In the genomic region with DNA sequence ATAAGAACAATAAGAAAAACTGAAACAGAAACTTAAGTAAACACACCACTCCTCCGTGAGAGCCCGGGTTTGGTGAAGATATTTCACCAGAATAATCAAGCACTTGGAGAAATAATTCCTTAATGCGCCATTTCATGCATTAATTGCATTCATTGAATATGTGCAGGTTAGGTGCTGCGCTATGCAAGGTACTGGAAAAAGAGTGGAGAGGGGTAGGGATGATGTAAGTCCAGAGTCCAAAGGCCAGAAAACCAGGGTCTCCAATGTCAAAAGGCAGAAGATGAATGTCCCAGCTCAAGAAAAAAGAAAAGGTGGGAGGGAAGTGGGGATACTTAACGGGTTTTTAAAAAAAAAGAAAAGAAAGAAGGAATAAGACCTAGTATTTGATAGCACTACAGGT, we compare ENCODE assay signal across 9 cellular contexts. TPM values are rescaled to one million over a fixed set of nuclear protein-coding genes. Genes with fewer than 3 reads are reported as not detected.
DNase-seq lines count a peak whose midpoint lies in the region; ATAC-seq and TF ChIP-seq lines count a peak whose summit lies in the region.
"Had no signal": no experiment of that assay in that cellular context is flagged by ENCODE, and none has a peak within 500 bp of the region (broad histone marks: within the 10 kb centered on the region; RNA-seq: fewer than 3 reads in every experiment).

No MANE protein-coding gene starts in this region.

- H3K4me1 Mint-ChIP-seq in endodermal cell: no peaks in the 10 kb centered on the region

- H4K91ac ChIP-seq in neuronal stem cell (ENCODE audit: low read depth, low read length, poor library complexity): no peak overlapping the region

- H3K18ac ChIP-seq in neuronal stem cell (ENCODE audit: low read length): no peak overlapping the region

- H3K23ac ChIP-seq in neuronal stem cell (ENCODE audit: low read depth, low read length, poor library complexity): no peak overlapping the region

- POLR2A ChIA-PET in AG04450 (lab: Yijun Ruan, JAX): no interaction called here

- H3K9me3 ChIP-seq in AG04450 (ENCODE audit: control insufficient read depth, insufficient read depth, low read length) (peaks cover 39% of the 10 kb centered on the region), KOPT-K1 (ENCODE audit: insufficient read depth, low read length, poor library complexity, severe bottlenecking) (peaks cover 34% of the 10 kb centered on the region), endodermal cell (ENCODE audit: control insufficient read depth, low read length) (peaks cover 45% of the 10 kb centered on the region), neuronal stem cell (replicated peaks in 1 of 2; ENCODE audit: control insufficient read depth in 2 of 2, insufficient read depth in 1 of 2, low read depth in 1 of 2, low read length in 2 of 2) (peaks cover 32 to 64% of the 10 kb centered on the region in 2 donors)

- no peaks in the 10 kb centered on the region for H3K36me3 ChIP-seq in KOPT-K1 (ENCODE audit: insufficient read depth, low read length)
- H3K36me3 ChIP-seq in endodermal cell (ENCODE audit: control insufficient read depth, insufficient read depth, low read length): no peaks in the 10 kb centered on the region
- no peaks in the 10 kb centered on the region for H3K36me3 ChIP-seq in neuronal stem cell (replicated peaks in 1 of 2; ENCODE audit: control insufficient read depth in 2 of 2, insufficient read depth in 2 of 2, low read length in 2 of 2)

- no peak for TF ChIP-seq CTCF in AG04450 (IDR thresholded peaks at IDR 0.05; ENCODE audit: low read depth, low read length)
- no peak for TF ChIP-seq CTCF in endodermal cell (conservative IDR thresholded peaks at IDR 0.05)

- H3K4me1 ChIP-seq in endodermal cell (ENCODE audit: control insufficient read depth, insufficient read depth, low read length) (no peaks in the 10 kb centered on the region), neuronal stem cell (ENCODE audit: control insufficient read depth in 2 of 2, insufficient read depth in 1 of 2, low read depth in 1 of 2, low read length in 2 of 2) (peaks cover 0 to 4% of the 10 kb centered on the region in 2 donors)

- H2BK12ac ChIP-seq in neuronal stem cell (ENCODE audit: low read length): no peak overlapping the region

- no peak overlapping the region for H2BK15ac ChIP-seq in neuronal stem cell (ENCODE audit: low read length)

- ATAC-seq in HG02623 (IDR thresholded peaks at IDR 0.05; ENCODE audit: unreplicated experiment): no peak
- ATAC-seq in activated CD4-positive, CD25-positive, alpha-beta regulatory T cell treated with anti-CD3 and anti-CD28 coated beads, Interleukin-2, amount 50 U/mL, for 24 hours: no peak

- H3K27ac ChIP-seq in AG04450 (ENCODE audit: low read depth, low read length) (no peak overlapping the region), KOPT-K1 (ENCODE audit: low read depth, low read length, poor library complexity, severe bottlenecking) (peak overlapping the region; percentile 60), endodermal cell (ENCODE audit: low read depth, low read length) (no peak overlapping the region), neuronal stem cell (replicated peaks; ENCODE audit: low read length) (no peak overlapping the region)

- no peak overlapping the region for H4K8ac ChIP-seq in neuronal stem cell (ENCODE audit: low read depth, low read length)

- H3K4ac ChIP-seq in neuronal stem cell (ENCODE audit: low read length): no peak overlapping the region

- no peak overlapping the region for H2BK120ac ChIP-seq in neuronal stem cell (ENCODE audit: low read depth, low read length)

- H2AFZ ChIP-seq in neuronal stem cell (ENCODE audit: low read length): peak overlapping the region; percentile 97

- no peak overlapping the region for H3K27ac Mint-ChIP-seq in endodermal cell
- H3K27ac Mint-ChIP-seq: stimulated activated naive CD8-positive, alpha-beta T cell treated with anti-CD3 and anti-CD28 coated beads, Interleukin-15, Interleukin-2, amounts not matched to agents 100 ng/mL and 50 ng/mL, for 24 hours had no signal

- peaks cover 20% of the 10 kb centered on the region for H3K27me3 Mint-ChIP-seq in endodermal cell (ENCODE audit: insufficient read depth)

- H2BK5ac ChIP-seq in neuronal stem cell (ENCODE audit: low read length): no peak overlapping the region

- H3K36me3 Mint-ChIP-seq in endodermal cell (ENCODE audit: low read depth): no peaks in the 10 kb centered on the region

- no peak overlapping the region for H2AK5ac ChIP-seq in neuronal stem cell (ENCODE audit: low read depth, low read length)

- H3K79me1 ChIP-seq in neuronal stem cell (ENCODE audit: low read depth, low read length): peaks cover 5% of the 10 kb centered on the region

- DNase-seq in AG04450 (ENCODE audit: low read depth, low spot score) (no peak), endodermal cell (no peak), neuronal stem cell (ENCODE audit: low spot score) (no peak), NOMO-1 (lab: John Stamatoyannopoulos, UW; ENCODE audit: unreplicated experiment in 2 of 2) (no peak), foreskin melanocyte (no peak)

- H3K4me2 ChIP-seq in neuronal stem cell (ENCODE audit: insufficient read depth, low read length, poor library complexity, severe bottlenecking): no peak overlapping the region

- H3K14ac ChIP-seq in neuronal stem cell (ENCODE audit: low read length): no peak overlapping the region

- peaks cover 13% of the 10 kb centered on the region for H3K9me3 Mint-ChIP-seq in endodermal cell

- H3K9ac ChIP-seq in endodermal cell (ENCODE audit: extremely low read depth, low read length, poor library complexity, severe bottlenecking) (no peak overlapping the region), neuronal stem cell (ENCODE audit: low read depth, low read length, poor library complexity) (no peak overlapping the region)

- 95 to 100% methylated on average over 3 to 5 of the region's 5 CpGs for WGBS in endodermal cell (ENCODE audit: insufficient coverage in 1 of 2, insufficient read length in 1 of 2), 2 experiments
- no CpG with 5 or more reads among the region's 5 CpGs for WGBS in neuronal stem cell (ENCODE audit: extremely low coverage in 2 of 2, insufficient read length in 2 of 2, insufficient replicate concordance in 1 of 2), 2 donors

- CTCF ChIA-PET in AG04450 (lab: Charles Lee): no interaction called here

- no peak overlapping the region for H3K4me3 Mint-ChIP-seq in endodermal cell
- H3K4me3 Mint-ChIP-seq: stimulated activated naive CD8-positive, alpha-beta T cell treated with anti-CD3 and anti-CD28 coated beads, Interleukin-15, Interleukin-2, amounts not matched to agents 100 ng/mL and 50 ng/mL, for 24 hours had no signal

- H3K4me3 ChIP-seq in AG04450 (ENCODE audit: low read depth, low read length) (peak overlapping the region; percentile 91), endodermal cell (ENCODE audit: low read length) (peak overlapping the region; percentile 94), neuronal stem cell (ENCODE audit: low read length in 2 of 2) (peak overlapping the region in 1 of 2 donors; percentile 92)

- H3K27me3 ChIP-seq in AG04450 (ENCODE audit: control insufficient read depth, insufficient read depth, low read length) (peaks cover 10% of the 10 kb centered on the region), endodermal cell (ENCODE audit: control insufficient read depth, insufficient read depth, low read length, poor library complexity, severe bottlenecking) (no peaks in the 10 kb centered on the region), neuronal stem cell (ENCODE audit: control insufficient read depth in 3 of 3, insufficient read depth in 3 of 3, low read depth in 1 of 3, low read length in 3 of 3) (peaks cover 10 to 26% (median 15%) of the 10 kb centered on the region in 3 experiments)

RNA-seq across cellular contexts. Expression of a gene that starts 0.7 kb away (rescaled TPM):
- polyA plus RNA-seq in AG04450 (2011; rRNA removed): 1.7 and 2.0 TPM in 2 replicates
- polyA minus RNA-seq in AG04450 (2011; rRNA and poly(A)+ RNA removed): 0.83 and 2.8 TPM in 2 replicates
- total RNA-seq in endodermal cell: 1 to 10 TPM; 4.2 to 4.7 TPM
- polyA plus RNA-seq in endodermal cell (2013, experiment 1 of 2): 8.6 TPM
- polyA plus RNA-seq in endodermal cell (2013, experiment 2 of 2): 9.1 TPM
- 5.3 TPM for polyA plus RNA-seq in neuronal stem cell (2013, experiment 1 of 2)
- polyA plus RNA-seq in neuronal stem cell (2013, experiment 2 of 2): 5.4 TPM

RNA-seq across cellular contexts. Expression of a gene that starts 45.2 kb away (rescaled TPM):
- 1.3 and 1.5 TPM in 2 replicates for polyA plus RNA-seq in AG04450 (2011; rRNA removed)
- 1.3 and 1.8 TPM in 2 replicates for polyA minus RNA-seq in AG04450 (2011; rRNA and poly(A)+ RNA removed)
- total RNA-seq in endodermal cell: 10 to 100 TPM; 13.0 to 16.7 TPM
- 5.7 TPM for polyA plus RNA-seq in endodermal cell (2013, experiment 1 of 2)
- polyA plus RNA-seq in endodermal cell (2013, experiment 2 of 2): 6.0 TPM
- polyA plus RNA-seq in neuronal stem cell (2013, experiment 1 of 2): 9.5 TPM
- polyA plus RNA-seq in neuronal stem cell (2013, experiment 2 of 2): 9.7 TPM
